ENCODE assay signal across 1 cellular context in the genomic region with DNA sequence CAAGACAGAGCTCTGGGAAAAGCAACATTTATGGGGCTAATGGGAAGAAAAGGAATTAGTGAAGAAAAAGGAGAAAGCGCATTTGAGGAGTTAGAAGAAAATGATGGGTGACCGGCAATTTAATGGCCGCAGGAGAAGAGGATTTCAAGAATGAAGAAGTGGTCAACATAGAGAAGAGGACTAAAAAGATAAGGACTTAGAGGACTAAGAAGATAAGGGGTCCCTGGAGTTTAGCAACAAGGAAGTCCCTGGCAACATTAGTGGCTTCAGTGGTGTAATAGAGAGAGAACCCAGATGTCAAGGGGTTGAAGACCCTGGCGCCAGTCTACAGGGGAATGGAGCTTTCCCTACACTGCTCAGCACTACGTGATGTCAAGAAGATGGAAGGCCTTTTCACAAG.
TF ChIP-seq lines count a peak whose summit lies in the region.

No MANE protein-coding gene starts in this region.

TF ChIP-seq in H1, 55 proteins besides CTCF, POLR2A, EP300 and RAD21:
- TF ChIP-seq ZNF274 (IDR thresholded peaks at IDR 0.05; ENCODE audit: borderline replicate concordance, extremely low read depth, low read length) (no peak), KDM4A (IDR thresholded peaks at IDR 0.05; ENCODE audit: low read depth, low read length, severe bottlenecking) (no peak), POU5F1 (IDR thresholded peaks at IDR 0.05; ENCODE audit: low read depth, low read length) (no peak), TEAD4 (IDR thresholded peaks at IDR 0.05; ENCODE audit: low read depth, low read length) (no peak), GTF2F1 (IDR thresholded peaks at IDR 0.05; ENCODE audit: borderline replicate concordance, low read depth, low read length) (no peak), SIRT6 (IDR thresholded peaks at IDR 0.05; ENCODE audit: low read length) (no peak), SUZ12 (IDR thresholded peaks at IDR 0.05; ENCODE audit: low read length) (no peak), SP2 (IDR thresholded peaks at IDR 0.05; ENCODE audit: low read length) (no peak), SRF (IDR thresholded peaks at IDR 0.05; ENCODE audit: low read depth, low read length) (no peak), TCF12 (IDR thresholded peaks at IDR 0.05; ENCODE audit: low read depth, low read length) (no peak), TAF7 (optimal IDR thresholded peaks at IDR 0.05; ENCODE audit: borderline replicate concordance, low read depth, low read length) (no peak), CTBP2 (IDR thresholded peaks at IDR 0.05; ENCODE audit: borderline replicate concordance, insufficient read depth, insufficient read length, low read length) (no peak), RFX5 (IDR thresholded peaks at IDR 0.05; ENCODE audit: borderline replicate concordance, low read depth, low read length) (no peak), PHF8 (conservative IDR thresholded peaks at IDR 0.05; ENCODE audit: low read depth, low read length) (no peak), SP4 (IDR thresholded peaks at IDR 0.05; ENCODE audit: low read length) (no peak), EGR1 (IDR thresholded peaks at IDR 0.05; ENCODE audit: borderline replicate concordance, low read depth, low read length) (no peak), KDM5A (IDR thresholded peaks at IDR 0.05; ENCODE audit: low read length) (no peak)
- TF ChIP-seq, protein P1, sequence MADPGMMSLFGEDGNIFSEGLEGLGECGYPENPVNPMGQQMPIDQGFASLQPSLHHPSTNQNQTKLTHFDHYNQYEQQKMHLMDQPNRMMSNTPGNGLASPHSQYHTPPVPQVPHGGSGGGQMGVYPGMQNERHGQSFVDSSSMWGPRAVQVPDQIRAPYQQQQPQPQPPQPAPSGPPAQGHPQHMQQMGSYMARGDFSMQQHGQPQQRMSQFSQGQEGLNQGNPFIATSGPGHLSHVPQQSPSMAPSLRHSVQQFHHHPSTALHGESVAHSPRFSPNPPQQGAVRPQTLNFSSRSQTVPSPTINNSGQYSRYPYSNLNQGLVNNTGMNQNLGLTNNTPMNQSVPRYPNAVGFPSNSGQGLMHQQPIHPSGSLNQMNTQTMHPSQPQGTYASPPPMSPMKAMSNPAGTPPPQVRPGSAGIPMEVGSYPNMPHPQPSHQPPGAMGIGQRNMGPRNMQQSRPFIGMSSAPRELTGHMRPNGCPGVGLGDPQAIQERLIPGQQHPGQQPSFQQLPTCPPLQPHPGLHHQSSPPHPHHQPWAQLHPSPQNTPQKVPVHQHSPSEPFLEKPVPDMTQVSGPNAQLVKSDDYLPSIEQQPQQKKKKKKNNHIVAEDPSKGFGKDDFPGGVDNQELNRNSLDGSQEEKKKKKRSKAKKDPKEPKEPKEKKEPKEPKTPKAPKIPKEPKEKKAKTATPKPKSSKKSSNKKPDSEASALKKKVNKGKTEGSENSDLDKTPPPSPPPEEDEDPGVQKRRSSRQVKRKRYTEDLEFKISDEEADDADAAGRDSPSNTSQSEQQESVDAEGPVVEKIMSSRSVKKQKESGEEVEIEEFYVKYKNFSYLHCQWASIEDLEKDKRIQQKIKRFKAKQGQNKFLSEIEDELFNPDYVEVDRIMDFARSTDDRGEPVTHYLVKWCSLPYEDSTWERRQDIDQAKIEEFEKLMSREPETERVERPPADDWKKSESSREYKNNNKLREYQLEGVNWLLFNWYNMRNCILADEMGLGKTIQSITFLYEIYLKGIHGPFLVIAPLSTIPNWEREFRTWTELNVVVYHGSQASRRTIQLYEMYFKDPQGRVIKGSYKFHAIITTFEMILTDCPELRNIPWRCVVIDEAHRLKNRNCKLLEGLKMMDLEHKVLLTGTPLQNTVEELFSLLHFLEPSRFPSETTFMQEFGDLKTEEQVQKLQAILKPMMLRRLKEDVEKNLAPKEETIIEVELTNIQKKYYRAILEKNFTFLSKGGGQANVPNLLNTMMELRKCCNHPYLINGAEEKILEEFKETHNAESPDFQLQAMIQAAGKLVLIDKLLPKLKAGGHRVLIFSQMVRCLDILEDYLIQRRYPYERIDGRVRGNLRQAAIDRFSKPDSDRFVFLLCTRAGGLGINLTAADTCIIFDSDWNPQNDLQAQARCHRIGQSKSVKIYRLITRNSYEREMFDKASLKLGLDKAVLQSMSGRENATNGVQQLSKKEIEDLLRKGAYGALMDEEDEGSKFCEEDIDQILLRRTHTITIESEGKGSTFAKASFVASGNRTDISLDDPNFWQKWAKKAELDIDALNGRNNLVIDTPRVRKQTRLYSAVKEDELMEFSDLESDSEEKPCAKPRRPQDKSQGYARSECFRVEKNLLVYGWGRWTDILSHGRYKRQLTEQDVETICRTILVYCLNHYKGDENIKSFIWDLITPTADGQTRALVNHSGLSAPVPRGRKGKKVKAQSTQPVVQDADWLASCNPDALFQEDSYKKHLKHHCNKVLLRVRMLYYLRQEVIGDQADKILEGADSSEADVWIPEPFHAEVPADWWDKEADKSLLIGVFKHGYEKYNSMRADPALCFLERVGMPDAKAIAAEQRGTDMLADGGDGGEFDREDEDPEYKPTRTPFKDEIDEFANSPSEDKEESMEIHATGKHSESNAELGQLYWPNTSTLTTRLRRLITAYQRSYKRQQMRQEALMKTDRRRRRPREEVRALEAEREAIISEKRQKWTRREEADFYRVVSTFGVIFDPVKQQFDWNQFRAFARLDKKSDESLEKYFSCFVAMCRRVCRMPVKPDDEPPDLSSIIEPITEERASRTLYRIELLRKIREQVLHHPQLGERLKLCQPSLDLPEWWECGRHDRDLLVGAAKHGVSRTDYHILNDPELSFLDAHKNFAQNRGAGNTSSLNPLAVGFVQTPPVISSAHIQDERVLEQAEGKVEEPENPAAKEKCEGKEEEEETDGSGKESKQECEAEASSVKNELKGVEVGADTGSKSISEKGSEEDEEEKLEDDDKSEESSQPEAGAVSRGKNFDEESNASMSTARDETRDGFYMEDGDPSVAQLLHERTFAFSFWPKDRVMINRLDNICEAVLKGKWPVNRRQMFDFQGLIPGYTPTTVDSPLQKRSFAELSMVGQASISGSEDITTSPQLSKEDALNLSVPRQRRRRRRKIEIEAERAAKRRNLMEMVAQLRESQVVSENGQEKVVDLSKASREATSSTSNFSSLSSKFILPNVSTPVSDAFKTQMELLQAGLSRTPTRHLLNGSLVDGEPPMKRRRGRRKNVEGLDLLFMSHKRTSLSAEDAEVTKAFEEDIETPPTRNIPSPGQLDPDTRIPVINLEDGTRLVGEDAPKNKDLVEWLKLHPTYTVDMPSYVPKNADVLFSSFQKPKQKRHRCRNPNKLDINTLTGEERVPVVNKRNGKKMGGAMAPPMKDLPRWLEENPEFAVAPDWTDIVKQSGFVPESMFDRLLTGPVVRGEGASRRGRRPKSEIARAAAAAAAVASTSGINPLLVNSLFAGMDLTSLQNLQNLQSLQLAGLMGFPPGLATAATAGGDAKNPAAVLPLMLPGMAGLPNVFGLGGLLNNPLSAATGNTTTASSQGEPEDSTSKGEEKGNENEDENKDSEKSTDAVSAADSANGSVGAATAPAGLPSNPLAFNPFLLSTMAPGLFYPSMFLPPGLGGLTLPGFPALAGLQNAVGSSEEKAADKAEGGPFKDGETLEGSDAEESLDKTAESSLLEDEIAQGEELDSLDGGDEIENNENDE (IDR thresholded peaks at IDR 0.05; ENCODE audit: insufficient replicate concordance, low read length), result no peak
